10 cellular contexts compared by ENCODE assay signal in the genomic region with DNA sequence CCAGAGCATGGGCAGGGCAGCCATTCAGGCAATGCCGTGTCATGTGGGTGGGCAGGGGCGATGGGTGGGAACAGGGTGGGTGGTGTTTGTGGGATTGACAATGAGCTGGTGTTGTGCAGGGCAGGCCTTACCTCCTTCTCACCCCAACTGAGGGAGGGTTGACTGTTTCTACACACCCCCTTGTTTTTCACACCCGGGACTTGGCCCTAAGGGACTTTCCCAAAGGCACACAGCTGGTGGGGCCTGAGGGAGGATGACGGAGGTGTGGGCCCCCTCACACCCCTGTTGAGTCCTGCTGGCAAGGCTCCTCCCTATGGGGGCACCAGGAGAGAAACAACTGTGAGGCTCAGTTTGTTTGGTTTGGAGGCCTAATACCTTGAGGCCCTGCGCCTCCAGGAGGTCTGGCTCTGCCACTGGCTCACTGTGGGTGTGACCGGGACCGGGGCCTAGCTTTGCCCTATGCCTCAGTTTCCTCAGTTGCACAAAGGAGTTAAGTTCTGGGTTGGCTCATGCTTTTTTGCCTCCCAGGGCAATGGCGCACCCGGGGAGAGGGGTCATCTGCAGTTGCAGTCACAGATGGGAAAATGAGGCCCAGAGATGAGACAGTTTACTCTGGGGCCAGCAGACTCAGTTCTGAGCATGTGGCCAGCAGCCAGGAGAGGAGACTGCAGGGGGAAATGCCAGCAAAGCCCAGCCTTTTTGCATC. TPM values are rescaled to one million over a fixed set of nuclear protein-coding genes. Genes with fewer than 3 reads are reported as not detected.
DNase-seq lines count a peak whose midpoint lies in the region; ATAC-seq, FAIRE-seq and TF ChIP-seq lines count a peak whose summit lies in the region.
"Had no signal": no experiment of that assay in that cellular context is flagged by ENCODE, and none has a peak within 500 bp of the region (broad histone marks: within the 10 kb centered on the region; RNA-seq: fewer than 3 reads in every experiment).

No MANE protein-coding gene starts in this region.

- H3F3A ChIP-seq in neural progenitor cell (ENCODE audit: low read depth), result peaks cover 39% of the 10 kb centered on the region

- H3K36me3 ChIP-seq in neural progenitor cell, result no peaks in the 10 kb centered on the region

- H3K4me1 ChIP-seq in neural progenitor cell, result peaks cover 40% of the 10 kb centered on the region

- CTCF ChIA-PET in activated CD8-positive, alpha-beta memory T cell treated with anti-CD3 and anti-CD28 coated beads, Interleukin-2, amount 10 ng/mL, durations not matched to agents 7 days and 5 days (lab: Charles Lee), result interaction anchor here (1.0 to 1.9 kb wide), 2 partner anchors 28 to 67 kb away, joined by 3 to 7 read pairs; no protein-coding TSS in a partner anchor

- H3K27me3 ChIP-seq in neural progenitor cell, result no peaks in the 10 kb centered on the region

- no peak overlapping the region for H3K9ac ChIP-seq in neural progenitor cell

- H3K4me2 ChIP-seq in neural progenitor cell, result peak overlapping the region; percentile 63

- FAIRE-seq in GM12892 (lab: Jason Lieb, UNC), result peak; percentile 88

- H3K4me3 Mint-ChIP-seq in activated CD8-positive, alpha-beta memory T cell treated with anti-CD3 and anti-CD28 coated beads, Interleukin-2, amount 10 ng/mL, durations not matched to agents 7 days and 5 days, result no peak overlapping the region
- H3K4me3 Mint-ChIP-seq in neural progenitor cell, result peak overlapping the region; percentile 58

- TF ChIP-seq CTCF in neural progenitor cell (IDR thresholded peaks at IDR 0.05), result no peak

- no peaks in the 10 kb centered on the region for H3K27me3 Mint-ChIP-seq in activated CD8-positive, alpha-beta memory T cell treated with anti-CD3 and anti-CD28 coated beads, Interleukin-2, amount 10 ng/mL, durations not matched to agents 7 days and 5 days
- H3K27me3 Mint-ChIP-seq in neural progenitor cell (ENCODE audit: insufficient read depth, low read depth), result peaks cover 5% of the 10 kb centered on the region

- H3K79me2 ChIP-seq in neural progenitor cell (ENCODE audit: low read depth), result no peaks in the 10 kb centered on the region

- no peaks in the 10 kb centered on the region for H3K9me3 ChIP-seq in neural progenitor cell (ENCODE audit: low read depth)

- peak overlapping the region; percentile 89 for H3K27ac ChIP-seq in neural progenitor cell
- H3K27ac ChIP-seq: VCaP had no signal

- H4K20me1 ChIP-seq in neural progenitor cell (ENCODE audit: low read depth), result no peaks in the 10 kb centered on the region

- peak overlapping the region; percentile 38 for H3K27ac Mint-ChIP-seq in activated CD8-positive, alpha-beta memory T cell treated with anti-CD3 and anti-CD28 coated beads, Interleukin-2, amount 10 ng/mL, durations not matched to agents 7 days and 5 days
- H3K27ac Mint-ChIP-seq in neural progenitor cell, result peak overlapping the region; percentile 97

- no peak overlapping the region for H2AFZ ChIP-seq in neural progenitor cell (replicated peaks)

- peaks cover 36% of the 10 kb centered on the region for H3K4me1 Mint-ChIP-seq in activated CD8-positive, alpha-beta memory T cell treated with anti-CD3 and anti-CD28 coated beads, Interleukin-2, amount 10 ng/mL, durations not matched to agents 7 days and 5 days
- H3K4me1 Mint-ChIP-seq in neural progenitor cell, result peaks cover 84% of the 10 kb centered on the region

- H3K4me3 ChIP-seq in neural progenitor cell, result no peak overlapping the region

- peak; percentile 32 for ATAC-seq in HG02623 (IDR thresholded peaks at IDR 0.05; ENCODE audit: unreplicated experiment)
- ATAC-seq in activated CD8-positive, alpha-beta memory T cell treated with anti-CD3 and anti-CD28 coated beads, Interleukin-2, amount 10 ng/mL, durations not matched to agents 7 days and 5 days, result peak; percentile 82

- TF ChIP-seq POLR2A in GM12892 (IDR thresholded peaks at IDR 0.05; ENCODE audit: low read depth, low read length), result no peak

- peak; percentile 74 for DNase-seq in GM12892 (ENCODE audit: insufficient read length)
- DNase-seq in activated CD8-positive, alpha-beta memory T cell treated with anti-CD3 and anti-CD28 coated beads, Interleukin-2, amount 10 ng/mL, durations not matched to agents 7 days and 5 days, result peak; percentile 70
- no peak for DNase-seq in neural progenitor cell (ENCODE audit: low spot score)
- DNase-seq in NCI-H2107 treated with DMSO at 0.1 percent for 48 hours (lab: John Stamatoyannopoulos, UW; ENCODE audit: unreplicated experiment), result no peak
- DNase-seq in globus pallidus (ENCODE audit: low spot score), result no peak
- DNase-seq in DMS 273 (lab: John Stamatoyannopoulos, UW; ENCODE audit: unreplicated experiment), result no peak
- no peak for DNase-seq in GOT3 (lab: John Stamatoyannopoulos, UW)
- DNase-seq: KG1 had no signal

- no peaks in the 10 kb centered on the region for H3K36me3 Mint-ChIP-seq in activated CD8-positive, alpha-beta memory T cell treated with anti-CD3 and anti-CD28 coated beads, Interleukin-2, amount 10 ng/mL, durations not matched to agents 7 days and 5 days
- no peaks in the 10 kb centered on the region for H3K36me3 Mint-ChIP-seq in neural progenitor cell

- no peaks in the 10 kb centered on the region for H3K9me3 Mint-ChIP-seq in activated CD8-positive, alpha-beta memory T cell treated with anti-CD3 and anti-CD28 coated beads, Interleukin-2, amount 10 ng/mL, durations not matched to agents 7 days and 5 days (ENCODE audit: low read depth)
- H3K9me3 Mint-ChIP-seq in neural progenitor cell, result no peaks in the 10 kb centered on the region

RNA-seq across cellular contexts. Expression of gene DNAH1, which starts 5.1 kb away (rescaled TPM):
- 6.0 TPM for polyA plus RNA-seq in GM12892 (2012; ENCODE audit: missing spikeins)
- total RNA-seq in activated CD8-positive, alpha-beta memory T cell treated with anti-CD3 and anti-CD28 coated beads, Interleukin-2, amount 10 ng/mL, durations not matched to agents 7 days and 5 days, result 10 to 100 TPM; 13.9 to 26.5 TPM
- total RNA-seq in neural progenitor cell (ENCODE audit: low replicate concordance), result 0.80 and 2.1 TPM in 2 replicates

RNA-seq across cellular contexts. Expression of gene GLYCTK, which starts 23.4 kb away (rescaled TPM):
- polyA plus RNA-seq in GM12892 (2012; ENCODE audit: missing spikeins), result 7.1 TPM
- total RNA-seq in activated CD8-positive, alpha-beta memory T cell treated with anti-CD3 and anti-CD28 coated beads, Interleukin-2, amount 10 ng/mL, durations not matched to agents 7 days and 5 days, result 10 to 100 TPM; 23.2 to 29.4 TPM
- total RNA-seq in neural progenitor cell (ENCODE audit: low replicate concordance), result 4.2 and 10.1 TPM in 2 replicates

RNA-seq across cellular contexts. Expression of gene WDR82, which starts 32.6 kb away (rescaled TPM):
- 34.7 TPM for polyA plus RNA-seq in GM12892 (2012; ENCODE audit: missing spikeins)
- 100 to 1,000 TPM; 114 to 132 TPM for total RNA-seq in activated CD8-positive, alpha-beta memory T cell treated with anti-CD3 and anti-CD28 coated beads, Interleukin-2, amount 10 ng/mL, durations not matched to agents 7 days and 5 days
- 45.4 and 49.2 TPM in 2 replicates for total RNA-seq in neural progenitor cell (ENCODE audit: low replicate concordance)

Comparison
In these comparisons a context has a peak if more than half of its experiments do, and no peak if none do; other contexts are left out.
1. DNase-seq: peak in GM12892 (single experiment) and activated CD8-positive, alpha-beta memory T cell treated with anti-CD3 and anti-CD28 coated beads, Interleukin-2, amount 10 ng/mL, durations not matched to agents 7 days and 5 days (single experiment); none in neural progenitor cell (single experiment), NCI-H2107 treated with DMSO at 0.1 percent for 48 hours (single experiment), globus pallidus (single experiment), DMS 273 (single experiment) and GOT3 (single experiment).